1 cellular context compared by ENCODE assay signal in the genomic region with DNA sequence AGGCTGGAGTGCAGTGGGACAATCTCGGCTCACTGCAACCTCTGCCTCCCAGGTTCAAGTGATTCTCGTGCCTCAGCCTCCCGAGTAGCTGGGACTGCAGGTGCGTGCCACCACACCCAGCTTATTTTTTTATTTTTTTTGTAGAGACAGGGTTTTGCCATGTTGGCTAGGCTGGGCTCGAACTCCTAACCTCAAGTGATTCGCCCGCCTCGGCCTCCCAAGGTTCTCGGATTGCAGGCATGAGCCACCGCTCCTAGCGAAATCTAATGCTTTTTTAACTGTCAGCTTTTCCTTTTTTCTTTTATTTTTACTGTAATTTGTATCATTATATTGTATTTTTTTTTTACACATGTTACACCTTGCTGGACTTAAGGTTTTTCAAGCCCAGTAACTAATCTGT.
TF ChIP-seq lines count a peak whose summit lies in the region.

No MANE protein-coding gene starts in this region.

TF ChIP-seq in K562, 482 proteins besides CTCF, POLR2A, EP300 and RAD21:
- peak; percentile 11; the same call in 1 of the 2 replicates for TF ChIP-seq POLR2G (IDR thresholded peaks at IDR 0.05; ENCODE audit: low read depth, low read length)
TF ChIP-seq in K562: peak in this region for 1; not testable (repeated sequence) for 481.
